In genomic region chr4:38785041-38785790, GRCh38 we compare ENCODE assay signal across 20 cellular contexts. TPM values are rescaled to one million over a fixed set of nuclear protein-coding genes. Genes with fewer than 3 reads are reported as not detected.
DNase-seq lines count a peak whose midpoint lies in the region; ATAC-seq, FAIRE-seq and TF ChIP-seq lines count a peak whose summit lies in the region.
"Had no signal": no experiment of that assay in that cellular context is flagged by ENCODE, and none has a peak within 500 bp of the region (broad histone marks: within the 10 kb centered on the region; RNA-seq: fewer than 3 reads in every experiment).

No MANE protein-coding gene starts in this region.

- H3K36me3 ChIP-seq in DOHH2 (ENCODE audit: control insufficient read depth, low read length) (peaks cover 19% of the 10 kb centered on the region), bronchial epithelial cell (ENCODE audit: control insufficient read depth, insufficient read depth, low read length) (no peaks in the 10 kb centered on the region), testis (ENCODE audit: low read depth, missing control alignments) (no peaks in the 10 kb centered on the region)

- peaks cover 25% of the 10 kb centered on the region for H3K79me2 ChIP-seq in DOHH2 (ENCODE audit: control insufficient read depth, low read length)

- H3K27me3 Mint-ChIP-seq in stimulated activated memory B cell treated with anti-CD40 and anti-IgM and Interleukin-4, amounts not matched to agents 10 μg/mL and 1 μg/mL and 100 μg/mL, for 72 hours: no peaks in the 10 kb centered on the region
- H3K27me3 Mint-ChIP-seq: IgD-negative memory B cell had no signal

- H3K36me3 Mint-ChIP-seq in stimulated activated memory B cell treated with anti-CD40 and anti-IgM and Interleukin-4, amounts not matched to agents 10 μg/mL and 1 μg/mL and 100 μg/mL, for 72 hours: peaks cover 23% of the 10 kb centered on the region

- H3K4me3 Mint-ChIP-seq in stimulated activated memory B cell treated with anti-CD40 and anti-IgM and Interleukin-4, amounts not matched to agents 10 μg/mL and 1 μg/mL and 100 μg/mL, for 72 hours: no peak overlapping the region

- H3K4me3 ChIP-seq in DOHH2 (ENCODE audit: low read length): peak overlapping the region; percentile 36; the same call in 1 of the 2 replicates
- H3K4me3 ChIP-seq in NB4 (ENCODE audit: low read depth, low read length): no peak overlapping the region
- H3K4me3 ChIP-seq in bronchial epithelial cell (ENCODE audit: low read depth, low read length): no peak overlapping the region
- H3K4me3 ChIP-seq in testis: no peak overlapping the region

- peak overlapping the region; percentile 33 for H3K27ac ChIP-seq in DOHH2 (ENCODE audit: low read depth, low read length)
- H3K27ac ChIP-seq in testis: no peak overlapping the region

- peaks cover 37% of the 10 kb centered on the region for H3K4me1 Mint-ChIP-seq in stimulated activated memory B cell treated with anti-CD40 and anti-IgM and Interleukin-4, amounts not matched to agents 10 μg/mL and 1 μg/mL and 100 μg/mL, for 72 hours

- 68 to 76% methylated on average over 6 of the region's 6 CpGs for WGBS in testis, 2 donors

- H3K9me2 ChIP-seq in DOHH2 (replicated peaks; ENCODE audit: control insufficient read depth, low read length): no peaks in the 10 kb centered on the region

- H3K9me3 ChIP-seq in DOHH2 (ENCODE audit: control insufficient read depth, insufficient read depth, low read length) (no peaks in the 10 kb centered on the region), testis (no peaks in the 10 kb centered on the region)

- DNase-seq in NB4 (ENCODE audit: low read depth) (peak; percentile 47), bronchial epithelial cell (ENCODE audit: low read depth) (peak; percentile 69), testis (no peak)
- DNase-seq: DMS153, NCI-H1092 treated with DMSO at 0.1 percent for 48 hours, NCI-H1694, NCI-H2107, NCI-H446, NCI-H748 treated with DMSO at 0.1 percent for 48 hours, OCI-M1, RPMI8226 had no signal

- H3K4me1 ChIP-seq in DOHH2 (ENCODE audit: control insufficient read depth, low read length) (peaks cover 43% of the 10 kb centered on the region), testis (no peaks in the 10 kb centered on the region)

- H3K4me2 ChIP-seq in DOHH2 (ENCODE audit: low read length): peak overlapping the region; percentile 51

- no peak for TF ChIP-seq CTCF in DOHH2 (IDR thresholded peaks at IDR 0.05; ENCODE audit: low read depth, low read length, poor library complexity, severe bottlenecking)
- TF ChIP-seq CTCF in NB4 (IDR thresholded peaks at IDR 0.05; ENCODE audit: low read depth, low read length): no peak
- no peak for TF ChIP-seq CTCF in bronchial epithelial cell (IDR thresholded peaks at IDR 0.05; ENCODE audit: insufficient read depth, low read length, severe bottlenecking)
- TF ChIP-seq CTCF in testis (IDR thresholded peaks at IDR 0.05): no peak

- no peak for TF ChIP-seq POLR2A in NB4 (IDR thresholded peaks at IDR 0.05; ENCODE audit: extremely low read depth, insufficient read length)
- no peak for TF ChIP-seq POLR2A in testis (IDR thresholded peaks at IDR 0.05)

- H3K27me3 ChIP-seq in DOHH2 (ENCODE audit: control insufficient read depth, low read length) (no peaks in the 10 kb centered on the region), bronchial epithelial cell (ENCODE audit: control insufficient read depth, insufficient read depth, low read length) (no peaks in the 10 kb centered on the region), testis (no peaks in the 10 kb centered on the region)

- peak overlapping the region; percentile 83 for H3K27ac Mint-ChIP-seq in stimulated activated memory B cell treated with anti-CD40 and anti-IgM and Interleukin-4, amounts not matched to agents 10 μg/mL and 1 μg/mL and 100 μg/mL, for 72 hours

- no peak for FAIRE-seq in bronchial epithelial cell (lab: Jason Lieb, UNC)

- intact Hi-C loops in testis (cut with DNase I; ENCODE audit: low total_unique reads): no loop called here

- no peaks in the 10 kb centered on the region for H4K20me1 ChIP-seq in DOHH2 (ENCODE audit: control insufficient read depth, insufficient read depth, low read depth, low read length)

- ATAC-seq in stimulated activated memory B cell treated with anti-CD40 and anti-IgM and Interleukin-4, amounts not matched to agents 10 μg/mL and 1 μg/mL and 100 μg/mL, for 72 hours: no peak
- no peak for ATAC-seq in GM19452 (IDR thresholded peaks at IDR 0.05; ENCODE audit: unreplicated experiment)
- no peak for ATAC-seq in GM18868 (IDR thresholded peaks at IDR 0.05; ENCODE audit: unreplicated experiment)
- ATAC-seq: HCT116 had no signal

- peaks cover 14% of the 10 kb centered on the region for H3K9me3 Mint-ChIP-seq in stimulated activated memory B cell treated with anti-CD40 and anti-IgM and Interleukin-4, amounts not matched to agents 10 μg/mL and 1 μg/mL and 100 μg/mL, for 72 hours

- peaks cover 8% of the 10 kb centered on the region for H3F3A ChIP-seq in DOHH2 (ENCODE audit: control insufficient read depth, insufficient read depth)

RNA-seq across cellular contexts. Expression of gene TLR10, which starts 2.4 kb away (rescaled TPM):
- total RNA-seq in bronchial epithelial cell: not detected in 2 replicates
- total RNA-seq in testis: under 1 TPM in 1 of 2 donors, not detected in 1; 0.06 TPM
- polyA plus RNA-seq in testis (ENCODE audit: insufficient read depth, low read depth, low replicate concordance): 0.21 TPM
- total RNA-seq: HT-29 had no signal
- polyA plus RNA-seq: AG04450, BJ had no signal

RNA-seq across cellular contexts. Expression of gene TLR1, which starts 19.4 kb away (rescaled TPM):
- total RNA-seq in bronchial epithelial cell: 0.13 and 0.26 TPM in 2 replicates
- total RNA-seq in testis: 1 to 10 TPM; 2.8 to 5.5 TPM
- 2.8 TPM for polyA plus RNA-seq in testis (ENCODE audit: insufficient read depth, low read depth, low replicate concordance)
- total RNA-seq: HT-29 had no signal
